ENCODE assay signal across 21 cellular contexts in the genomic region with DNA sequence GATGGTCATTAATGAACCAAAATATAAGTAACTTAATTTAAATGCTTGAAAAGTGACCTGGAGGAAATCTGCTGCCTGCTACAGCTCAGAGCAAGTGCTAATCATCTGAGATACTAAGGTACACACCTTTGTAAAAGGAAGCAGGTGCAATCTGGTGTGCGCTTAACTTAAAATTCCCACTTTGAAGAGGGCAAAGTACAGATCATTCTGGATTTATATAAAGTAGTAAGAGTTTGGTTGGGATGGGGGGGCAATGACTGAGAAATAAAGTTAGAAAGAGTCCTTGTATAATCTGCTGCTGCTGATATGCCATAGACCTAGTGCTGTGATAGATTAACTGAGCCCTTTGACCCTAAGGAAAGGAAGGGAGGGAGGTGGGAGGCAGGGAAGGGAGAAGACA.
"Had no signal": no experiment of that assay in that cellular context is flagged by ENCODE, and none has a peak within 500 bp of the region (broad histone marks: within the 10 kb centered on the region; RNA-seq: fewer than 3 reads in every experiment).

No MANE protein-coding gene starts in this region.

- H3K9me3 ChIP-seq: SJSA1 had no signal

- H3K27ac ChIP-seq: SJSA1, SK-N-MC had no signal

- H3K36me3 ChIP-seq: SJSA1 had no signal

- DNase-seq: KBM-7, NCI-H1092, NCI-H1105 treated with DMSO at 0.1 percent for 48 hours, NCI-H1417 treated with DMSO at 0.1 percent for 48 hours, NCI-H146, NCI-H1694 treated with DMSO at 0.1 percent for 48 hours, NCI-H1930, NCI-H2081, NCI-H2107, NCI-H226, NCI-H446, NCI-H510A, NCI-H524 treated with DMSO at 0.1 percent for 48 hours, NCI-H69, NCI-H774, Right ventricle myocardium superior, RPMI8226, SIG-M5 had no signal

- H3K4me1 ChIP-seq: SJSA1 had no signal

- H3K4me3 ChIP-seq: SJSA1, SK-N-MC had no signal

- FAIRE-seq: RCC 7860 had no signal

- H3K27me3 ChIP-seq: SJSA1 had no signal
